8 cellular contexts compared by ENCODE assay signal in genomic region chr19:19404879-19405860, GRCh38. TPM values are rescaled to one million over a fixed set of nuclear protein-coding genes. Genes with fewer than 3 reads are reported as not detected.
DNase-seq lines count a peak whose midpoint lies in the region; ATAC-seq and TF ChIP-seq lines count a peak whose summit lies in the region.

A gene with protein sequence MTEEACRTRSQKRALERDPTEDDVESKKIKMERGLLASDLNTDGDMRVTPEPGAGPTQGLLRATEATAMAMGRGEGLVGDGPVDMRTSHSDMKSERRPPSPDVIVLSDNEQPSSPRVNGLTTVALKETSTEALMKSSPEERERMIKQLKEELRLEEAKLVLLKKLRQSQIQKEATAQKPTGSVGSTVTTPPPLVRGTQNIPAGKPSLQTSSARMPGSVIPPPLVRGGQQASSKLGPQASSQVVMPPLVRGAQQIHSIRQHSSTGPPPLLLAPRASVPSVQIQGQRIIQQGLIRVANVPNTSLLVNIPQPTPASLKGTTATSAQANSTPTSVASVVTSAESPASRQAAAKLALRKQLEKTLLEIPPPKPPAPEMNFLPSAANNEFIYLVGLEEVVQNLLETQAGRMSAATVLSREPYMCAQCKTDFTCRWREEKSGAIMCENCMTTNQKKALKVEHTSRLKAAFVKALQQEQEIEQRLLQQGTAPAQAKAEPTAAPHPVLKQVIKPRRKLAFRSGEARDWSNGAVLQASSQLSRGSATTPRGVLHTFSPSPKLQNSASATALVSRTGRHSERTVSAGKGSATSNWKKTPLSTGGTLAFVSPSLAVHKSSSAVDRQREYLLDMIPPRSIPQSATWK (plus strand): TSS chr19:19405675. CDS start chr19:19465346, 59,671 bp downstream.

- H3K9me3 ChIP-seq in SJCRH30 (replicated peaks) = no peaks in the 10 kb centered on the region
- H3K9me3 ChIP-seq in neuron (ENCODE audit: low read length) = no peaks in the 10 kb centered on the region

- no peaks in the 10 kb centered on the region for H3K27me3 ChIP-seq in GM23338 (ENCODE audit: insufficient read depth)
- no peaks in the 10 kb centered on the region for H3K27me3 ChIP-seq in SJCRH30
- H3K27me3 ChIP-seq in neuron (ENCODE audit: insufficient read depth, low read length) = no peaks in the 10 kb centered on the region

- H3K4me1 Mint-ChIP-seq in GM23338 = peaks cover 43% of the 10 kb centered on the region

- H3K27ac ChIP-seq in GM23338 (ENCODE audit: low read depth) = peak within 1 kb of the TSS; percentile 95
- peak within 1 kb of the TSS; percentile 74 for H3K27ac ChIP-seq in SJCRH30

- H3K4me3 Mint-ChIP-seq in GM23338 = peak within 1 kb of the TSS; percentile 95

- no peaks in the 10 kb centered on the region; the same call in 2 of the 3 replicates for H3K36me3 Mint-ChIP-seq in GM23338 (ENCODE audit: low read depth)

- peak within 1 kb of the TSS; percentile 100 for H3K4me3 ChIP-seq in GM23338
- peak within 1 kb of the TSS; percentile 95 for H3K4me3 ChIP-seq in SJCRH30
- peak within 1 kb of the TSS; percentile 72 to 88 for H3K4me3 ChIP-seq in foreskin fibroblast (ENCODE audit: low read depth in 1 of 2, low read length in 2 of 2)
- peak within 1 kb of the TSS; percentile 73 for H3K4me3 ChIP-seq in neuron (ENCODE audit: low read length)

- TF ChIP-seq CTCF in GM23338 (conservative IDR thresholded peaks at IDR 0.05; ENCODE audit: low read depth in 2 of 2) = no peak; a peak in 1 of 4 replicates
- TF ChIP-seq CTCF in foreskin fibroblast (IDR thresholded peaks at IDR 0.05; ENCODE audit: low read depth, low read length) = peak; percentile 28

- peaks cover 35% of the 10 kb centered on the region for H4K20me1 ChIP-seq in GM23338 (replicated peaks; ENCODE audit: insufficient read depth)

- H2AFZ ChIP-seq in GM23338 = peak within 1 kb of the TSS; percentile 50; the same call in 1 of the 2 replicates
- no peak within 1 kb of the TSS for H2AFZ ChIP-seq in neuron (ENCODE audit: low read depth, low read length)

- no peaks in the 10 kb centered on the region for H3K9me3 Mint-ChIP-seq in GM23338

- H3K4me1 ChIP-seq in GM23338 (ENCODE audit: insufficient read depth) = peaks cover 39% of the 10 kb centered on the region
- H3K4me1 ChIP-seq in SJCRH30 = peaks cover 21% of the 10 kb centered on the region
- peaks cover 18% of the 10 kb centered on the region for H3K4me1 ChIP-seq in neuron (ENCODE audit: insufficient read depth, low read length)

- H3F3A ChIP-seq in GM23338 (replicated peaks; ENCODE audit: low read depth) = peaks cover 18% of the 10 kb centered on the region

- ATAC-seq in GM23338 = peak; percentile 74

- H3K27me3 Mint-ChIP-seq in GM23338 (ENCODE audit: insufficient read depth, low read depth, poor library complexity) = peaks cover 14% of the 10 kb centered on the region

- H3K36me3 ChIP-seq in GM23338 (ENCODE audit: insufficient read depth) (no peaks in the 10 kb centered on the region), SJCRH30 (peaks cover 9% of the 10 kb centered on the region; the same call in 1 of the 2 replicates), neuron (ENCODE audit: insufficient read depth, low read length) (peaks cover 3% of the 10 kb centered on the region)

- no peaks in the 10 kb centered on the region for H3K9me2 ChIP-seq in GM23338 (ENCODE audit: insufficient read depth)

- DNase-seq in ELR (ENCODE audit: low read depth) (peak; percentile 97), GM23338 (ENCODE audit: low spot score) (peak; percentile 92), LHCN-M2 (ENCODE audit: low read depth) (peak; percentile 93), SJCRH30 (peak; percentile 89 to 95), foreskin fibroblast (peak; percentile 98 to 100), stromal cell of bone marrow (ENCODE audit: low read depth) (peak; percentile 93)
- DNase-seq in activated gamma-delta T cell treated with anti-CD3 and anti-CD28 coated beads, Interleukin-2, amount 50 U/mL, for 16 hours (ENCODE audit: low read depth) = peak; percentile 89

- peak within 1 kb of the TSS; percentile 88 for H3K27ac Mint-ChIP-seq in GM23338

- peak within 1 kb of the TSS; percentile 99 for H3K4me2 ChIP-seq in GM23338

- H3K79me2 ChIP-seq in GM23338 (replicated peaks; ENCODE audit: insufficient read depth) = peaks cover 71% of the 10 kb centered on the region

TF ChIP-seq in GM23338, 12 proteins besides CTCF, POLR2A, EP300 and RAD21:
- no peak for TF ChIP-seq STAT1 (IDR thresholded peaks at IDR 0.05; ENCODE audit: unreplicated experiment)
- peak; percentile 22; the same call in 1 of the 2 replicates for TF ChIP-seq CREB1 (CRISPR knock-in tag; IDR thresholded peaks at IDR 0.05; ENCODE audit: low read depth)
- TF ChIP-seq REST (IDR thresholded peaks at IDR 0.05; ENCODE audit: unreplicated experiment) = no peak
- peak; percentile 69 for TF ChIP-seq POLR2AphosphoS5 (IDR thresholded peaks at IDR 0.05; ENCODE audit: low read depth)

RNA-seq across cellular contexts. Expression of the gene that starts here (rescaled TPM):
- total RNA-seq in GM23338 (2014; rRNA removed; shearing (Covaris generic)) = 123 and 151 TPM in 2 replicates
- polyA plus RNA-seq in GM23338 (2016; fragmentation: Nextera tagmentation; extraction: Ambion mirVana) = 40.0 and 49.2 TPM in 2 replicates
- 60.7 and 64.1 TPM in 2 replicates for total RNA-seq in LHCN-M2 (2014; rRNA removed)
- polyA plus RNA-seq in LHCN-M2 (2012) = 44.2 TPM
- total RNA-seq in SJCRH30 (2014; rRNA removed; shearing (Covaris generic)) = 99.6 and 101 TPM in 2 replicates

Comparison
In these comparisons a context has a peak if more than half of its experiments do, and no peak if none do; other contexts are left out.
1. Peak in every context shown above with its lines: DNase-seq, ATAC-seq, H3K4me3 ChIP-seq and H3K27ac ChIP-seq.